27 cellular contexts compared by ENCODE assay signal in the genomic region with DNA sequence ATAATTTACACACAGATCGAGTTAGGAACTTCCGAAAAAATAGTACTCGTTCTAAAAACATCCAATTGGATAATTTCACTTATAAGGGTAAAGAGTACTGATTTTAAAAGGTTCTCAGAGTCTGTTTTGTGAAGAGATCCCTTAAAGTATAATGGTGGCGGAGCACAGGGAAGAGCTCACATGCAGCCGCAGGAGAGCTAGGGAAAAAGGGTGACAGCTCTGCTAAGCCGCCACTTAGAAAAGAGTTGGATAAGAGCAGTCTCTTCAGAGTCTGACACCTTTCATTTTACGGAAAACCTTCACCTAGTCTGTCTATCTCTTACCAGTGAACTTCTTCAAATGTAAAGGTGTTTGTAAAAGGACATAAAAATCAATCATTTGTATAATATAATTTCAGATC.
"Had no signal": no experiment of that assay in that cellular context is flagged by ENCODE, and none has a peak within 500 bp of the region (broad histone marks: within the 10 kb centered on the region; RNA-seq: fewer than 3 reads in every experiment).

No MANE protein-coding gene starts in this region.

- H3K9me3 ChIP-seq: stomach, testis, thoracic aorta, thyroid gland, tibial artery, tibial nerve, transverse colon, upper lobe of left lung, upper lobe of right lung, uterus, vagina had no signal

- H3K4me3 Mint-ChIP-seq: stimulated activated effector memory CD8-positive, alpha-beta T cell treated with anti-CD3 and anti-CD28 coated beads, Interleukin-12 subunit alpha, Interleukin-12 subunit beta, amount 100 ng/mL, for 72 hours; stimulated activated memory B cell treated with anti-CD40 and anti-IgM and Interleukin-4, amounts not matched to agents 10 μg/mL and 1 μg/mL and 100 μg/mL, for 72 hours; stimulated activated naive B cell treated with anti-CD40 and anti-IgM and Interleukin-4, amounts not matched to agents 10 μg/mL and 1 μg/mL and 100 μg/mL, for 72 hours; stimulated activated naive CD8-positive, alpha-beta T cell treated with anti-CD3 and anti-CD28 coated beads, Interleukin-15, amount 100 ng/mL, for 72 hours; stimulated activated naive CD8-positive, alpha-beta T cell treated with anti-CD3 and anti-CD28 coated beads, Interleukin-15, Interleukin-2, amounts not matched to agents 100 ng/mL and 50 ng/mL, for 24 hours; type B pancreatic cell had no signal

- H3K4me3 ChIP-seq: stomach, testis, thoracic aorta, thyroid gland, tibial artery, tibial nerve, transverse colon, upper lobe of left lung, upper lobe of right lung, uterus, vagina had no signal

- H3K27ac ChIP-seq: stomach, testis, thoracic aorta, thyroid gland, tibial artery, tibial nerve, transverse colon, upper lobe of left lung, upper lobe of right lung, uterus, vagina had no signal

- H3K36me3 Mint-ChIP-seq: stimulated activated effector memory CD8-positive, alpha-beta T cell treated with anti-CD3 and anti-CD28 coated beads, Interleukin-12 subunit alpha, Interleukin-12 subunit beta, amount 100 ng/mL, for 72 hours had no signal

- H3K4me1 ChIP-seq: stomach, testis, thyroid gland, tibial nerve, transverse colon, upper lobe of left lung, upper lobe of right lung, uterus, vagina had no signal

- H3K9me3 Mint-ChIP-seq: stimulated activated effector memory CD8-positive, alpha-beta T cell treated with anti-CD3 and anti-CD28 coated beads, Interleukin-12 subunit alpha, Interleukin-12 subunit beta, amount 100 ng/mL, for 72 hours; stimulated activated memory B cell treated with anti-CD40 and anti-IgM and Interleukin-4, amounts not matched to agents 10 μg/mL and 1 μg/mL and 100 μg/mL, for 72 hours had no signal

- ATAC-seq: stimulated activated effector memory CD8-positive, alpha-beta T cell treated with anti-CD3 and anti-CD28 coated beads, Interleukin-12 subunit alpha, Interleukin-12 subunit beta, amount 100 ng/mL, for 72 hours; stimulated activated memory B cell treated with anti-CD40 and anti-IgM and Interleukin-4, amounts not matched to agents 10 μg/mL and 1 μg/mL and 100 μg/mL, for 72 hours; stimulated activated naive B cell treated with anti-CD40 and anti-IgM and Interleukin-4, amounts not matched to agents 10 μg/mL and 1 μg/mL and 100 μg/mL, for 72 hours; stimulated activated naive CD8-positive, alpha-beta T cell treated with anti-CD3 and anti-CD28 coated beads, Interleukin-15, amount 100 ng/mL, for 72 hours; stimulated activated naive CD8-positive, alpha-beta T cell treated with anti-CD3 and anti-CD28 coated beads, Interleukin-15, Interleukin-2, amounts not matched to agents 100 U/mL and 50 U/mL, for 24 hours; upper lobe of right lung had no signal

- DNase-seq: stimulated activated CD4-positive, alpha-beta T cell treated with anti-CD3 and anti-CD28 coated beads, Interleukin-2, amount 100 ng/mL, for 48 hours; stimulated activated CD4-positive, alpha-beta T cell treated with anti-CD3 and anti-CD28 coated beads, Interleukin-4, amount 100 ng/mL, for 1 hour; stimulated activated CD4-positive, alpha-beta T cell treated with anti-CD3 and anti-CD28 coated beads, Interleukin-4, amount 100 ng/mL, for 24 hours; stimulated activated CD4-positive, alpha-beta T cell treated with anti-CD3 and anti-CD28 coated beads, Interleukin-4, amount 100 ng/mL, for 4 hours; stimulated activated CD8-positive, alpha-beta memory T cell treated with anti-CD3 and anti-CD28 coated beads, Interleukin-4, amount 100 ng/mL, for 48 hours; stimulated activated naive B cell treated with anti-CD40 and anti-IgM and Interleukin-4, amounts not matched to agents 10 μg/mL and 1 μg/mL and 100 μg/mL, for 72 hours; stimulated activated naive CD4-positive, alpha-beta T cell; stimulated activated naive CD4-positive, alpha-beta T cell treated with Interleukin-2 at 50 U/mL for 16 hours; stimulated activated naive CD8-positive, alpha-beta T cell treated with anti-CD3 and anti-CD28 coated beads, Interleukin-15, amount 100 ng/mL, for 72 hours; stimulated activated naive CD8-positive, alpha-beta T cell treated with anti-CD3 and anti-CD28 coated beads, Interleukin-15, Interleukin-2, amounts not matched to agents 100 U/mL and 50 U/mL, for 24 hours; stomach; substantia nigra; testis; thyroid gland; tibial artery; transverse colon; trophoblast cell; upper lobe of left lung; upper lobe of right lung; uterus had no signal

- H3K36me3 ChIP-seq: stomach, thoracic aorta, thyroid gland, tibial artery, tibial nerve, transverse colon, upper lobe of left lung, upper lobe of right lung, uterus, vagina had no signal

- H3K27me3 ChIP-seq: stomach, testis, thyroid gland, tibial artery, tibial nerve, transverse colon, upper lobe of left lung, upper lobe of right lung, uterus, vagina had no signal

- H3K27me3 Mint-ChIP-seq: stimulated activated memory B cell treated with anti-CD40 and anti-IgM and Interleukin-4, amounts not matched to agents 10 μg/mL and 1 μg/mL and 100 μg/mL, for 72 hours; stimulated activated naive B cell treated with anti-CD40 and anti-IgM and Interleukin-4, amounts not matched to agents 10 μg/mL and 1 μg/mL and 100 μg/mL, for 72 hours; stimulated activated naive CD8-positive, alpha-beta T cell treated with anti-CD3 and anti-CD28 coated beads, Interleukin-15, amount 100 ng/mL, for 72 hours; stimulated activated naive CD8-positive, alpha-beta T cell treated with anti-CD3 and anti-CD28 coated beads, Interleukin-15, Interleukin-2, amounts not matched to agents 100 ng/mL and 50 ng/mL, for 24 hours; type B pancreatic cell had no signal

- H3K4me1 Mint-ChIP-seq: stimulated activated effector memory CD8-positive, alpha-beta T cell treated with anti-CD3 and anti-CD28 coated beads, Interleukin-12 subunit alpha, Interleukin-12 subunit beta, amount 100 ng/mL, for 72 hours; stimulated activated memory B cell treated with anti-CD40 and anti-IgM and Interleukin-4, amounts not matched to agents 10 μg/mL and 1 μg/mL and 100 μg/mL, for 72 hours; stimulated activated naive CD8-positive, alpha-beta T cell treated with anti-CD3 and anti-CD28 coated beads, Interleukin-15, amount 100 ng/mL, for 72 hours had no signal

- H3K27ac Mint-ChIP-seq: stimulated activated effector memory CD8-positive, alpha-beta T cell treated with anti-CD3 and anti-CD28 coated beads, Interleukin-12 subunit alpha, Interleukin-12 subunit beta, amount 100 ng/mL, for 72 hours; stimulated activated memory B cell treated with anti-CD40 and anti-IgM and Interleukin-4, amounts not matched to agents 10 μg/mL and 1 μg/mL and 100 μg/mL, for 72 hours; stimulated activated naive B cell treated with anti-CD40 and anti-IgM and Interleukin-4, amounts not matched to agents 10 μg/mL and 1 μg/mL and 100 μg/mL, for 72 hours; stimulated activated naive CD8-positive, alpha-beta T cell treated with anti-CD3 and anti-CD28 coated beads, Interleukin-15, Interleukin-2, amounts not matched to agents 100 ng/mL and 50 ng/mL, for 24 hours; type B pancreatic cell had no signal
